ENCODE assay signal across 8 cellular contexts in genomic region chr6:31070711-31071197, GRCh38. TPM values are rescaled to one million over a fixed set of nuclear protein-coding genes. Genes with fewer than 3 reads are reported as not detected.
A peak's percentile ranks its signal among the peaks of the same experiment; 100 is the strongest.
DNase-seq lines count a peak whose midpoint lies in the region; ATAC-seq and TF ChIP-seq lines count a peak whose summit lies in the region.

No MANE protein-coding gene starts in this region.

- H3K9me3 ChIP-seq in thyroid gland, result no peaks in the 10 kb centered on the region

- TF ChIP-seq POLR2A in thyroid gland (IDR thresholded peaks at IDR 0.05), result no peak

- peaks cover 26 to 27% of the 10 kb centered on the region in 2 donors for H3K4me1 ChIP-seq in thyroid gland

- no peak for TF ChIP-seq EP300 in Ishikawa (IDR thresholded peaks at IDR 0.05; ENCODE audit: borderline replicate concordance)

- ATAC-seq in HG03342 (IDR thresholded peaks at IDR 0.05; ENCODE audit: unreplicated experiment) (no peak), GM19351 (IDR thresholded peaks at IDR 0.05; ENCODE audit: unreplicated experiment) (no peak), HG03442 (IDR thresholded peaks at IDR 0.05; ENCODE audit: unreplicated experiment) (no peak)

- H3K27ac ChIP-seq in thyroid gland, result peak overlapping the region; percentile 30 to 98 (median 33)

- no peaks in the 10 kb centered on the region for H3K27me3 ChIP-seq in thyroid gland

- intact Hi-C loops in thyroid gland (cut with DNase I), result no loop called here

- peak in 4 of 6 experiments; percentile 57 to 82 (median 74) for TF ChIP-seq CTCF in thyroid gland (IDR thresholded peaks at IDR 0.05)

- DNase-seq in DMS53 (lab: John Stamatoyannopoulos, UW), result peak; percentile 73
- peak in 50 of 56 donors; percentile 16 to 89 (median 60) for DNase-seq in amygdala (lab: John Stamatoyannopoulos, UW)
- peak; percentile 73 for DNase-seq in inferior parietal cortex (ENCODE audit: extremely low spot score)
- peak; percentile 62 to 80 for DNase-seq in thyroid gland

- TF ChIP-seq RAD21 in Ishikawa (IDR thresholded peaks at IDR 0.05; ENCODE audit: low read depth), result peak; percentile 60

- WGBS in thyroid gland, 2 donors, result 48 to 54% methylated on average over 6 of the region's 6 CpGs

- no peaks in the 10 kb centered on the region for H3K36me3 ChIP-seq in thyroid gland

- H3K4me3 ChIP-seq in thyroid gland (replicated peaks in 1 of 3), result no peak overlapping the region

TF ChIP-seq in Ishikawa, 13 proteins besides CTCF, POLR2A, EP300 and RAD21:
- TF ChIP-seq USF1 (IDR thresholded peaks at IDR 0.05) (no peak), TAF1 (IDR thresholded peaks at IDR 0.05; ENCODE audit: low read depth) (no peak), CEBPB (IDR thresholded peaks at IDR 0.05) (no peak), EGR1 (IDR thresholded peaks at IDR 0.05) (no peak), MAX (IDR thresholded peaks at IDR 0.05) (no peak), YY1 (IDR thresholded peaks at IDR 0.05; ENCODE audit: low read depth) (no peak), REST (IDR thresholded peaks at IDR 0.05; ENCODE audit: low read depth) (no peak), TEAD4 (IDR thresholded peaks at IDR 0.05) (no peak), FOXM1 (IDR thresholded peaks at IDR 0.05; ENCODE audit: borderline replicate concordance, low read depth) (no peak), CREB1 (IDR thresholded peaks at IDR 0.05; ENCODE audit: low read depth) (no peak), NFIC (IDR thresholded peaks at IDR 0.05) (no peak), ZBTB7A (IDR thresholded peaks at IDR 0.05; ENCODE audit: low read depth) (no peak), TCF12 (IDR thresholded peaks at IDR 0.05; ENCODE audit: low read depth) (no peak)

RNA-seq across cellular contexts. Expression of gene C6orf15, which starts 41.6 kb away (rescaled TPM):
- total RNA-seq in thyroid gland, result not detected

RNA-seq across cellular contexts. Expression of gene PSORS1C1, which starts 43.8 kb away (rescaled TPM):
- 1 to 10 TPM; 1.6 to 3.8 (median 2.4) TPM for total RNA-seq in thyroid gland

RNA-seq across cellular contexts. Expression of gene CDSN, which starts 49.5 kb away (rescaled TPM):
- total RNA-seq in thyroid gland, result under 1 TPM in 1 of 4 donors, not detected in 3; 0.34 TPM
